Comparison of ENCODE assay signal across 9 cellular contexts in the genomic region with DNA sequence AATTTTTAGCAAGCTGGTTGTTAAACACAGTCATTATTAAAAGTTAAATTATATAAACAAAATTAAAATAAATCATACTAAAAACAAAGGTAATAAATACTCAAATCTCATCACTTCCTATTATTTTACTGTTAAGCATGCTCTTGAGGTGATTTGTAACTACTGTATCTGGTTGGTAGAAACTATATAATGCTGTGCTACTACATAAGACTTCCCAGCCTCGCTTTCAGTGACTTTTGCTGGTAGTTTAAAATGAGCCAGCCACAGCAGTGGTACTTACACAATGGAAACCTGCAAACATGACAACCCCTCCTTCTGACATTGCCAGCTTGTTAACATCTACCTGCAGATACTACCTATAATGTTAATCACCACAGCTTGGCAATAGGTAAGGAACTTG.
DNase-seq lines count a peak whose midpoint lies in the region; ATAC-seq, FAIRE-seq and TF ChIP-seq lines count a peak whose summit lies in the region.
"Had no signal": no experiment of that assay in that cellular context is flagged by ENCODE, and none has a peak within 500 bp of the region (broad histone marks: within the 10 kb centered on the region; RNA-seq: fewer than 3 reads in every experiment).

No MANE protein-coding gene starts in this region.

- no peak overlapping the region for H2BK12ac ChIP-seq in H9 (ENCODE audit: insufficient read length, low read depth, low read length)

- no peaks in the 10 kb centered on the region for H3K79me1 ChIP-seq in H9 (ENCODE audit: insufficient read depth, low read depth, low read length, poor library complexity, severe bottlenecking)

- peak overlapping the region; percentile 90 for H3K27ac Mint-ChIP-seq in activated naive CD4-positive, alpha-beta T cell treated with anti-CD3 and anti-CD28 coated beads, Interleukin-2, amount 50 U/mL, for 24 hours
- no peak overlapping the region for H3K27ac Mint-ChIP-seq in H9

- intact Hi-C loops in left lung (cut with DNase I) (no loop called here), pancreas (cut with DNase I) (no loop called here)

- H3K4me1 ChIP-seq in suprapubic skin: peaks cover 15% of the 10 kb centered on the region
- H3K4me1 ChIP-seq in H9 (ENCODE audit: insufficient read depth, low read length): no peaks in the 10 kb centered on the region; the same call in 1 of the 2 replicates
- H3K4me1 ChIP-seq in left lung: peaks cover 5 to 22% of the 10 kb centered on the region in 2 donors
- H3K4me1 ChIP-seq in pancreas: peaks cover 0 to 4% (median 0%) of the 10 kb centered on the region in 3 donors

- no peaks in the 10 kb centered on the region for H3K9me3 ChIP-seq in SU-DHL-6 (ENCODE audit: insufficient read depth, low read length)
- H3K9me3 ChIP-seq in suprapubic skin: no peaks in the 10 kb centered on the region
- no peaks in the 10 kb centered on the region for H3K9me3 ChIP-seq in H9 (ENCODE audit: control insufficient read depth, low read depth, low read length)
- H3K9me3 ChIP-seq in left lung: no peaks in the 10 kb centered on the region
- H3K9me3 ChIP-seq in pancreas: no peaks in the 10 kb centered on the region

- H4K91ac ChIP-seq in H9 (ENCODE audit: insufficient read length, low read depth, low read length): no peak overlapping the region

- H3K4me2 ChIP-seq in SU-DHL-6 (ENCODE audit: low read depth, low read length, poor library complexity, severe bottlenecking) (peak overlapping the region; percentile 32), H9 (ENCODE audit: insufficient read depth, insufficient read length, low read length) (no peak overlapping the region)

- H3K79me2 ChIP-seq in SU-DHL-6 (ENCODE audit: insufficient read depth, low read length) (no peaks in the 10 kb centered on the region), H9 (ENCODE audit: insufficient read depth, low read length) (no peaks in the 10 kb centered on the region)

- no peak overlapping the region for H2BK15ac ChIP-seq in H9 (ENCODE audit: low read depth, low read length)

- H3K36me3 ChIP-seq in SU-DHL-6 (ENCODE audit: low read length): no peaks in the 10 kb centered on the region
- H3K36me3 ChIP-seq in suprapubic skin: no peaks in the 10 kb centered on the region
- H3K36me3 ChIP-seq in left lung: no peaks in the 10 kb centered on the region
- H3K36me3 ChIP-seq in pancreas: no peaks in the 10 kb centered on the region

- H3K27ac ChIP-seq in SU-DHL-6 (ENCODE audit: low read depth, low read length): peak overlapping the region; percentile 38; the same call in 1 of the 2 replicates
- H3K27ac ChIP-seq in suprapubic skin: peak overlapping the region; percentile 69
- H3K27ac ChIP-seq in H9 (ENCODE audit: insufficient read length, low read depth, low read length): no peak overlapping the region
- H3K27ac ChIP-seq in left lung: no peak overlapping the region
- H3K27ac ChIP-seq in pancreas: no peak overlapping the region

- no peak for TF ChIP-seq EP300 in suprapubic skin (IDR thresholded peaks at IDR 0.05)

- H3F3A ChIP-seq in SU-DHL-6 (ENCODE audit: insufficient read depth): no peaks in the 10 kb centered on the region

- peak overlapping the region; percentile 36 for H3K4me3 Mint-ChIP-seq in activated naive CD4-positive, alpha-beta T cell treated with anti-CD3 and anti-CD28 coated beads, Interleukin-2, amount 50 U/mL, for 24 hours
- H3K4me3 Mint-ChIP-seq in H9: no peak overlapping the region

- no peak overlapping the region for H2AFZ ChIP-seq in SU-DHL-6 (ENCODE audit: low read depth, low read length, severe bottlenecking)
- H2AFZ ChIP-seq in H9 (ENCODE audit: low read length): no peak overlapping the region

- H3K4me1 Mint-ChIP-seq in activated naive CD4-positive, alpha-beta T cell treated with anti-CD3 and anti-CD28 coated beads, Interleukin-2, amount 50 U/mL, for 24 hours: peaks cover 46% of the 10 kb centered on the region
- peaks cover 9 to 19% of the 10 kb centered on the region in 2 experiments for H3K4me1 Mint-ChIP-seq in H9

- H3K27me3 ChIP-seq in SU-DHL-6 (ENCODE audit: low read length) (no peaks in the 10 kb centered on the region), suprapubic skin (no peaks in the 10 kb centered on the region), H9 (ENCODE audit: insufficient read depth, low read length) (no peaks in the 10 kb centered on the region), left lung (no peaks in the 10 kb centered on the region), pancreas (no peaks in the 10 kb centered on the region)

- no peak overlapping the region for H2AK5ac ChIP-seq in H9 (ENCODE audit: insufficient read length, low read length)

- H2BK120ac ChIP-seq in H9 (ENCODE audit: low read depth, low read length, poor library complexity, severe bottlenecking): no peak overlapping the region

- no peak for TF ChIP-seq POLR2A in suprapubic skin (IDR thresholded peaks at IDR 0.05)

- no peak overlapping the region for H3K4ac ChIP-seq in H9 (ENCODE audit: low read depth, low read length)

- H4K5ac ChIP-seq in H9 (ENCODE audit: insufficient read length, low read depth, low read length): no peak overlapping the region

- ATAC-seq in HG02852 (IDR thresholded peaks at IDR 0.05; ENCODE audit: unreplicated experiment) (peak; percentile 35), left lung (no peak), pancreas (no peak)

- H3K9ac ChIP-seq in SU-DHL-6 (ENCODE audit: low read length) (no peak overlapping the region), H9 (ENCODE audit: extremely low read depth, insufficient read length, low read length) (no peak overlapping the region)

- 89% methylated on average over 1 of the region's 1 CpG for WGBS in suprapubic skin
- WGBS in H9 (ENCODE audit: extremely low coverage, insufficient read length, low lambda C conversion rate): no CpG with 5 or more reads among the region's 1 CpG
- WGBS in pancreas, 2 donors: 95 to 100% methylated on average over 1 of the region's 1 CpG

- H2BK5ac ChIP-seq in H9 (ENCODE audit: insufficient read length, low read length): no peak overlapping the region

- no peak overlapping the region for H4K8ac ChIP-seq in H9 (replicated peaks; ENCODE audit: insufficient read length, low read depth, low read length)

- no peaks in the 10 kb centered on the region for H4K20me1 ChIP-seq in SU-DHL-6 (ENCODE audit: low read depth, low read length)
- H4K20me1 ChIP-seq in H9 (ENCODE audit: control insufficient read depth, insufficient read depth, insufficient read length): no peaks in the 10 kb centered on the region

- no peak overlapping the region for H2BK20ac ChIP-seq in H9 (ENCODE audit: low read depth, low read length, poor library complexity, severe bottlenecking)

- no peak overlapping the region for H3K23ac ChIP-seq in H9 (ENCODE audit: insufficient read length, low read depth, low read length)

- TF ChIP-seq CTCF in SU-DHL-6 (IDR thresholded peaks at IDR 0.05; ENCODE audit: insufficient read depth, low read length, poor library complexity, severe bottlenecking): no peak
- TF ChIP-seq CTCF in suprapubic skin (IDR thresholded peaks at IDR 0.05): no peak
- TF ChIP-seq CTCF in H9 (conservative IDR thresholded peaks at IDR 0.05): no peak
- no peak for TF ChIP-seq CTCF in left lung (IDR thresholded peaks at IDR 0.05)
- no peak for TF ChIP-seq CTCF in pancreas (IDR thresholded peaks at IDR 0.05)

- H3K36me3 Mint-ChIP-seq in activated naive CD4-positive, alpha-beta T cell treated with anti-CD3 and anti-CD28 coated beads, Interleukin-2, amount 50 U/mL, for 24 hours: peaks cover 31% of the 10 kb centered on the region
- peaks cover 0 to 4% (median 2%) of the 10 kb centered on the region in 3 experiments; a peak in 3 of 7 replicates for H3K36me3 Mint-ChIP-seq in H9 (ENCODE audit: insufficient read depth in 1 of 3, low read depth in 3 of 3)

- no peaks in the 10 kb centered on the region for H3K9me3 Mint-ChIP-seq in activated naive CD4-positive, alpha-beta T cell treated with anti-CD3 and anti-CD28 coated beads, Interleukin-2, amount 50 U/mL, for 24 hours
- H3K9me3 Mint-ChIP-seq in H9: no peaks in the 10 kb centered on the region

- H3K9me2 ChIP-seq in SU-DHL-6 (replicated peaks; ENCODE audit: insufficient read depth, low read length): no peaks in the 10 kb centered on the region

- DNase-seq in activated naive CD4-positive, alpha-beta T cell treated with anti-CD3 and anti-CD28 coated beads, Interleukin-2, amount 50 U/mL, for 16 hours: no peak
- DNase-seq in suprapubic skin (ENCODE audit: low spot score in 2 of 2) (no peak), H9 (no peak), left lung (no peak), pancreas (no peak)
- DNase-seq: activated naive CD4-positive, alpha-beta T cell had no signal

- no peaks in the 10 kb centered on the region for H3K23me2 ChIP-seq in H9 (ENCODE audit: insufficient read length, low read depth, low read length, poor library complexity, severe bottlenecking)

- H3K27me3 Mint-ChIP-seq in activated naive CD4-positive, alpha-beta T cell treated with anti-CD3 and anti-CD28 coated beads, Interleukin-2, amount 50 U/mL, for 24 hours: no peaks in the 10 kb centered on the region
- no peaks in the 10 kb centered on the region for H3K27me3 Mint-ChIP-seq in H9 (ENCODE audit: low read depth)

- H3K4me3 ChIP-seq in SU-DHL-6 (ENCODE audit: insufficient read depth, low read length, poor library complexity, severe bottlenecking) (no peak overlapping the region), suprapubic skin (no peak overlapping the region), left lung (no peak overlapping the region), pancreas (no peak overlapping the region)

- no peak for FAIRE-seq in pancreas (lab: Jason Lieb, UNC)

- no peak overlapping the region for H3K56ac ChIP-seq in H9 (ENCODE audit: insufficient read length, low read depth, low read length)

- H3K14ac ChIP-seq in H9 (ENCODE audit: insufficient read depth, low read length): no peak overlapping the region

- no peak overlapping the region for H3K18ac ChIP-seq in H9 (ENCODE audit: insufficient read length, low read depth, low read length)

- H3T11ph ChIP-seq in H9 (ENCODE audit: low read length): no peak overlapping the region

Comparison
In these comparisons a context has a peak if more than half of its experiments do, and no peak if none do; other contexts are left out.
1. H3K27ac ChIP-seq: peak in SU-DHL-6 (single experiment) and suprapubic skin (single experiment); none in H9 (single experiment), left lung (0 of 2) and pancreas (0 of 4).